In the genomic region with DNA sequence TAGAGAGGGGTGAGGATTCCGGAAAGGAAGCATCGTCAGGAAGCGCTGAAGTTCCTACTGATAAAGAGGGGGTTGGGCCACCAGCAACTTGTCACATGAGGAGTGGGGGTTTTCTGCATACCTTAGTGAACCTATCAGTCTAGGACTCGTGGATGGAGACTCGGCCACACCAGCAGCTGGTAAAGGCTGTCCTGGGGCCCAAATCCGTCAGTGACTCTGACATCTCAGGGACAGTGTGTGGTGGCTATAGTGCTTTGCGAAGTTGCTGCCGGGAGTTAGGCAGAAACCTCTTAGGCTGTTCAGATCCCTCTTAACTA, we compare ENCODE assay signal across 8 cellular contexts. TPM values are rescaled to one million over a fixed set of nuclear protein-coding genes. Genes with fewer than 3 reads are reported as not detected.
DNase-seq lines count a peak whose midpoint lies in the region; ATAC-seq and TF ChIP-seq lines count a peak whose summit lies in the region.

No MANE protein-coding gene starts in this region.

- ATAC-seq in left lung (peak; percentile 12), aorta (ENCODE audit: low FRiP score) (no peak), GM21390 (IDR thresholded peaks at IDR 0.05; ENCODE audit: unreplicated experiment) (no peak)

- H3K4me3 ChIP-seq in AG04450 (ENCODE audit: low read depth, low read length) (peak overlapping the region; percentile 69), HAP-1 (peak overlapping the region; percentile 45), left lung (peak overlapping the region; percentile 44 to 57), aorta (ENCODE audit: low read length in 2 of 2) (no peak overlapping the region)

- CTCF ChIA-PET in AG04450 (lab: Charles Lee) = interaction anchor here (0.6 to 4.1 kb wide), 52 partner anchors 9 to 1167 kb away, joined by 3 to 106 read pairs (median 7); partner anchors contain the start of genes ARHGEF40, METTL17, RNASE2 and RNASE4

- peaks cover 9% of the 10 kb centered on the region for H3K4me1 Mint-ChIP-seq in activated T-helper 2 cell treated with anti-CD3 and anti-CD28 coated beads, Interferon-gamma antibody, Interleukin-2, Interleukin-4, amounts not matched to agents 10 μg/mL and 5 μg/mL and 100 μg/mL, durations not matched to agents 14 hours and 24 hours and 36 hours (ENCODE audit: low read depth)

- TF ChIP-seq CTCF in AG04450 (IDR thresholded peaks at IDR 0.05; ENCODE audit: low read depth, low read length) (no peak), left lung (IDR thresholded peaks at IDR 0.05) (no peak)

- in situ Hi-C loops in HAP-1 (cut with MboI; ENCODE audit: low sequenced_read_pairs) = no loop called here

- H3K27me3 ChIP-seq in AG04450 (ENCODE audit: control insufficient read depth, insufficient read depth, low read length) (peaks cover 11% of the 10 kb centered on the region), HAP-1 (ENCODE audit: low read depth) (peaks cover 6% of the 10 kb centered on the region; the same call in 1 of the 2 replicates), left lung (no peaks in the 10 kb centered on the region), aorta (ENCODE audit: control insufficient read depth in 1 of 2, insufficient read depth in 2 of 2, low read length in 1 of 2) (no peaks in the 10 kb centered on the region)

- H3K36me3 Mint-ChIP-seq in activated T-helper 2 cell treated with anti-CD3 and anti-CD28 coated beads, Interferon-gamma antibody, Interleukin-2, Interleukin-4, amounts not matched to agents 10 μg/mL and 5 μg/mL and 100 μg/mL, durations not matched to agents 14 hours and 24 hours and 36 hours (ENCODE audit: low read depth) = no peaks in the 10 kb centered on the region

- peaks cover 41% of the 10 kb centered on the region for H3K27me3 Mint-ChIP-seq in activated T-helper 2 cell treated with anti-CD3 and anti-CD28 coated beads, Interferon-gamma antibody, Interleukin-2, Interleukin-4, amounts not matched to agents 10 μg/mL and 5 μg/mL and 100 μg/mL, durations not matched to agents 14 hours and 24 hours and 36 hours (ENCODE audit: low read depth)

- no peaks in the 10 kb centered on the region for H3K9me3 Mint-ChIP-seq in activated T-helper 2 cell treated with anti-CD3 and anti-CD28 coated beads, Interferon-gamma antibody, Interleukin-2, Interleukin-4, amounts not matched to agents 10 μg/mL and 5 μg/mL and 100 μg/mL, durations not matched to agents 14 hours and 24 hours and 36 hours

- H3K4me3 Mint-ChIP-seq in activated T-helper 2 cell treated with anti-CD3 and anti-CD28 coated beads, Interferon-gamma antibody, Interleukin-2, Interleukin-4, amounts not matched to agents 10 μg/mL and 5 μg/mL and 100 μg/mL, durations not matched to agents 14 hours and 24 hours and 36 hours (ENCODE audit: low read depth) = peak overlapping the region; percentile 84

- no peaks in the 10 kb centered on the region for H3K4me1 ChIP-seq in HAP-1
- peaks cover 0 to 15% of the 10 kb centered on the region in 2 donors for H3K4me1 ChIP-seq in left lung
- H3K4me1 ChIP-seq in aorta (ENCODE audit: control insufficient read depth in 1 of 2, insufficient read depth in 2 of 2, low read length in 2 of 2) = peaks cover 0 to 2% of the 10 kb centered on the region in 2 donors

- no peaks in the 10 kb centered on the region for H3K9me3 ChIP-seq in AG04450 (ENCODE audit: control insufficient read depth, insufficient read depth, low read length)
- H3K9me3 ChIP-seq in HAP-1 = no peaks in the 10 kb centered on the region
- no peaks in the 10 kb centered on the region for H3K9me3 ChIP-seq in left lung
- no peaks in the 10 kb centered on the region for H3K9me3 ChIP-seq in aorta (ENCODE audit: control insufficient read depth, low read length)

- peak overlapping the region; percentile 54 for H3K27ac Mint-ChIP-seq in activated T-helper 2 cell treated with anti-CD3 and anti-CD28 coated beads, Interferon-gamma antibody, Interleukin-2, Interleukin-4, amounts not matched to agents 10 μg/mL and 5 μg/mL and 100 μg/mL, durations not matched to agents 14 hours and 24 hours and 36 hours

- WGBS in aorta, 2 donors = 11 to 13% methylated on average over 8 of the region's 8 CpGs

- no peak for DNase-seq in AG04450 (ENCODE audit: low read depth, low spot score)
- DNase-seq in HAP-1 (ENCODE audit: low spot score in 2 of 2) = no peak
- DNase-seq in activated T-helper 2 cell treated with anti-CD3 and anti-CD28 coated beads, Interferon-gamma antibody, Interleukin-2, Interleukin-4, amounts not matched to agents 10 μg/mL and 5 μg/mL and 100 μg/mL, durations not matched to agents 14 hours and 24 hours and 36 hours (ENCODE audit: low spot score) = no peak
- no peak for DNase-seq in left lung
- DNase-seq in aorta = no peak
- no peak for DNase-seq in LoVo (ENCODE audit: low spot score)
- no peak for DNase-seq in NCI-H2029 (lab: John Stamatoyannopoulos, UW)

- no peak overlapping the region for H3K27ac ChIP-seq in AG04450 (ENCODE audit: low read depth, low read length)
- H3K27ac ChIP-seq in left lung = peak overlapping the region; percentile 37 to 68
- H3K27ac ChIP-seq in aorta (ENCODE audit: low read depth in 1 of 2, low read length in 2 of 2) = peak overlapping the region; percentile 68 to 78

- H3K36me3 ChIP-seq in HAP-1 (replicated peaks) = no peaks in the 10 kb centered on the region
- H3K36me3 ChIP-seq in left lung = no peaks in the 10 kb centered on the region
- no peaks in the 10 kb centered on the region for H3K36me3 ChIP-seq in aorta (ENCODE audit: control insufficient read depth in 1 of 2, insufficient read depth in 2 of 2, low read length in 1 of 2)

- POLR2A ChIA-PET in AG04450 (lab: Yijun Ruan, JAX) = no interaction called here

- intact Hi-C loops in activated T-helper 2 cell treated with anti-CD3 and anti-CD28 coated beads, Interferon-gamma antibody, Interleukin-2, Interleukin-4, amounts not matched to agents 10 μg/mL and 5 μg/mL and 100 μg/mL, durations not matched to agents 14 hours and 24 hours and 36 hours (cut with micrococcal nuclease) = loop anchor here (1.0 to 5.0 kb wide), 5 partner anchors 10 to 275 kb away; partner anchors contain the start of gene METTL17
- intact Hi-C loops in left lung (cut with DNase I) = no loop called here
- intact Hi-C loops in aorta (cut with DNase I) = loop anchor here (2.0 to 10.0 kb wide), 5 partner anchors 17 to 357 kb away; partner anchors contain the start of gene METTL17 (in 1 of the 2)

RNA-seq across cellular contexts. Expression of gene RNASE2, which starts 16.4 kb away (rescaled TPM):
- not detected in 2 replicates for polyA plus RNA-seq in AG04450 (2011; rRNA removed)
- polyA minus RNA-seq in AG04450 (2011; rRNA and poly(A)+ RNA removed) = not detected in 2 replicates
- not detected in 2 replicates for total RNA-seq in activated T-helper 2 cell treated with anti-CD3 and anti-CD28 coated beads, Interferon-gamma antibody, Interleukin-2, Interleukin-4, amounts not matched to agents 10 μg/mL and 5 μg/mL and 100 μg/mL, durations not matched to agents 14 hours and 24 hours and 36 hours
- total RNA-seq in left lung = 10 to 100 TPM in 1 of 2 donors, 1 to 10 TPM in 1; 3.8 to 30.6 TPM
- total RNA-seq in aorta = 1 to 10 TPM; 4.5 to 5.8 TPM
- 1 to 10 TPM; 2.8 to 3.3 TPM for polyA plus RNA-seq in aorta

RNA-seq across cellular contexts. Expression of gene METTL17, which starts 18.1 kb away (rescaled TPM):
- polyA plus RNA-seq in AG04450 (2011; rRNA removed) = 55.3 and 62.7 TPM in 2 replicates
- polyA minus RNA-seq in AG04450 (2011; rRNA and poly(A)+ RNA removed) = 25.3 and 27.5 TPM in 2 replicates
- total RNA-seq in activated T-helper 2 cell treated with anti-CD3 and anti-CD28 coated beads, Interferon-gamma antibody, Interleukin-2, Interleukin-4, amounts not matched to agents 10 μg/mL and 5 μg/mL and 100 μg/mL, durations not matched to agents 14 hours and 24 hours and 36 hours = 93.7 and 102 TPM in 2 replicates
- total RNA-seq in left lung = 10 to 100 TPM; 38.6 to 61.3 TPM
- total RNA-seq in aorta = 10 to 100 TPM; 33.5 to 57.0 TPM
- 10 to 100 TPM; 20.0 to 88.6 TPM for polyA plus RNA-seq in aorta

RNA-seq across cellular contexts. Expression of gene SLC39A2, which starts 27.4 kb away (rescaled TPM):
- 0.06 TPM in 1 of 2 replicates, not detected in the other for polyA plus RNA-seq in AG04450 (2011; rRNA removed)
- not detected in 2 replicates for polyA minus RNA-seq in AG04450 (2011; rRNA and poly(A)+ RNA removed)
- total RNA-seq in activated T-helper 2 cell treated with anti-CD3 and anti-CD28 coated beads, Interferon-gamma antibody, Interleukin-2, Interleukin-4, amounts not matched to agents 10 μg/mL and 5 μg/mL and 100 μg/mL, durations not matched to agents 14 hours and 24 hours and 36 hours = 0.18 and 0.30 TPM in 2 replicates
- under 1 TPM in 1 of 2 donors, not detected in 1; 0.35 TPM for total RNA-seq in left lung
- total RNA-seq in aorta = not detected
- not detected for polyA plus RNA-seq in aorta

RNA-seq across cellular contexts. Expression of gene NDRG2, which starts 53.2 kb away (rescaled TPM):
- polyA plus RNA-seq in AG04450 (2011; rRNA removed) (0.66 and 1.0 TPM in 2 replicates), aorta (100 to 1,000 TPM in 1 of 2 donors, 10 to 100 TPM in 1; 83.6 to 196 TPM)
- polyA minus RNA-seq in AG04450 (2011; rRNA and poly(A)+ RNA removed) = 1.1 TPM in 1 of 2 replicates, not detected in the other
- 1.1 and 1.8 TPM in 2 replicates for total RNA-seq in activated T-helper 2 cell treated with anti-CD3 and anti-CD28 coated beads, Interferon-gamma antibody, Interleukin-2, Interleukin-4, amounts not matched to agents 10 μg/mL and 5 μg/mL and 100 μg/mL, durations not matched to agents 14 hours and 24 hours and 36 hours
- total RNA-seq in left lung (10 to 100 TPM; 25.6 to 44.2 TPM), aorta (100 to 1,000 TPM in 1 of 2 donors, 10 to 100 TPM in 1; 68.7 to 107 TPM)

RNA-seq across cellular contexts. Expression of gene TPPP2, which starts 58.4 kb away (rescaled TPM):
- polyA plus RNA-seq in AG04450 (2011; rRNA removed) (not detected in 2 replicates), aorta (not detected)
- polyA minus RNA-seq in AG04450 (2011; rRNA and poly(A)+ RNA removed) = not detected in 2 replicates
- not detected in 2 replicates for total RNA-seq in activated T-helper 2 cell treated with anti-CD3 and anti-CD28 coated beads, Interferon-gamma antibody, Interleukin-2, Interleukin-4, amounts not matched to agents 10 μg/mL and 5 μg/mL and 100 μg/mL, durations not matched to agents 14 hours and 24 hours and 36 hours
- total RNA-seq in left lung (not detected), aorta (not detected)

Comparison
In these comparisons a context has a peak if more than half of its experiments do, and no peak if none do; other contexts are left out.
1. H3K4me3 ChIP-seq: peak in AG04450 (single experiment), HAP-1 (single experiment) and left lung (2 of 2); none in aorta (0 of 2).
2. intact Hi-C loops: an anchor here in activated T-helper 2 cell treated with anti-CD3 and anti-CD28 coated beads, Interferon-gamma antibody, Interleukin-2, Interleukin-4, amounts not matched to agents 10 μg/mL and 5 μg/mL and 100 μg/mL, durations not matched to agents 14 hours and 24 hours and 36 hours (1.0 to 5.0 kb wide) and aorta (2.0 to 10.0 kb wide); none called in left lung.